8 cellular contexts compared by ENCODE assay signal in the genomic region with DNA sequence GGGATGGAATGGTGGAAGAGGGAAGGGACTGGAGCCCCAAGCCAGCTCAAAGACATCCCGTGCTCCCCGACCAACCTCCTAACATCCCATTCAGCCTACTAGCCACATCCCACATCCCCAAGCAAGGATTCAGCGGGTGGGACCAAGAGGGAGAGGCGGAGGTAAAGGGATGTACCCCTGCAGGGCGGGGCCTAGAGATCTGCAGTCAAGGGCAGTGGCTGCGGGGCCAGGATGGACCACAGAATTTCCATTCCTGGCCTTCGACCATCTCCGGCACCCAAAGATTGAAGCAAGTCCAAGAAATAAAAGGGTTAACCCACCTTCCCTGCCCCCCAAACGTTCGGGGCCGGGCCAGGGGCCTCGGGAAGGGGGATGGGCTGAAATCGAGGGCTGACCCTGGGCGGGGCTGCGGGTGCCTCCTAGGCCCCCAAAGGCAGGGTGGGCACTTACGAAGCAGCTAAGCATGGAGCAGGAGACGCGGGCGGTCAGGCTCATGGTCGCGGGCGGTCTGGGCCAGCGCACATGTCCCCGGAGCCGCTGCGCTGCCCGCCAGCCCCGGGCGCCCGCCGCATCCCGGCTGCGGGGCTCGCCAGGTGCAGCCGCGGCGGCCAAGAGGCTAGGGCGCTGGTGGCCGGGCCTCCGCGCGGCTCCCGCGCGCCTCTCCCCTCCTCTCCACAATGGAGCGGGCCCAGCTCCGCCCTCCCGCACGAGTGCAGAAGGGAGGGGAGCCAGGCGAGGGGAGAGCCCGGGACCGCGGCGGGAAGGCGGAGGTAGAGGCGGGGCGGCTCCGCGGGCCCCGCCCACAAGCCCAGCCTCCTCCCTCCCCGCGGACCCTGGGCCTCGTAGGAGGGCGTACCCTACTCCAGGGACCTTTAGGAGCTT. TPM values are rescaled to one million over a fixed set of nuclear protein-coding genes. Genes with fewer than 3 reads are reported as not detected.
DNase-seq lines count a peak whose midpoint lies in the region; ATAC-seq, FAIRE-seq and TF ChIP-seq lines count a peak whose summit lies in the region.

A gene (minus strand): TSS at position 726 of the 882 bp plus-strand sequence. CDS start 231 bp downstream, at position 495.

- DNase-seq in BJ (ENCODE audit: low read depth) = no peak
- peak; percentile 87 to 91 for DNase-seq in HAP-1 (ENCODE audit: low spot score in 2 of 2)
- peak; percentile 78 for DNase-seq in NCI-H2196 treated with DMSO at 0.1 percent for 48 hours (lab: John Stamatoyannopoulos, UW; ENCODE audit: unreplicated experiment)
- DNase-seq in activated B cell treated with CpG ODN at 0.5 μM for 24 hours = peak; percentile 71
- peak; percentile 60 to 79 for DNase-seq in cardiac fibroblast (ENCODE audit: low read depth in 2 of 2)
- peak; percentile 72 to 74 (median 73) for DNase-seq in immature natural killer cell
- peak; percentile 87 for DNase-seq in small intestine

- peaks cover 19% of the 10 kb centered on the region for H3K4me1 ChIP-seq in HAP-1
- H3K4me1 ChIP-seq in small intestine (ENCODE audit: control insufficient read depth in 2 of 2, insufficient read depth in 1 of 2, low read depth in 1 of 2, low read length in 1 of 2) = peaks cover 0 to 17% of the 10 kb centered on the region in 2 donors

- H3K4me1 Mint-ChIP-seq in activated B cell treated with CpG ODN at 0.5 μM for 24 hours = peaks cover 75% of the 10 kb centered on the region
- peaks cover 60 to 63% of the 10 kb centered on the region in 2 donors for H3K4me1 Mint-ChIP-seq in immature natural killer cell

- H3K27me3 ChIP-seq in BJ (ENCODE audit: control insufficient read depth, insufficient read depth, low read length) (no peaks in the 10 kb centered on the region), HAP-1 (ENCODE audit: low read depth) (no peaks in the 10 kb centered on the region), small intestine (ENCODE audit: control insufficient read depth in 2 of 2, insufficient read depth in 2 of 2, low read length in 2 of 2) (no peaks in the 10 kb centered on the region)

- in situ Hi-C loops in HAP-1 (cut with MboI; ENCODE audit: low sequenced_read_pairs) = no loop called here

- no peaks in the 10 kb centered on the region for H3K27me3 Mint-ChIP-seq in activated B cell treated with CpG ODN at 0.5 μM for 24 hours
- H3K27me3 Mint-ChIP-seq in immature natural killer cell (ENCODE audit: low read depth in 3 of 3) = peaks cover 11 to 26% (median 22%) of the 10 kb centered on the region in 3 donors

- FAIRE-seq in small intestine (lab: Jason Lieb, UNC) = no peak

- H3K4me3 Mint-ChIP-seq in activated B cell treated with CpG ODN at 0.5 μM for 24 hours (peak within 1 kb of the TSS; percentile 93), immature natural killer cell (peak within 1 kb of the TSS; percentile 84 to 94 (median 88))

- WGBS in small intestine, 3 donors = 0% methylated on average over 30 to 64 of the region's 64 CpGs

- H3K27ac ChIP-seq in small intestine (ENCODE audit: low read depth in 1 of 2, low read length in 1 of 2) = peak within 1 kb of the TSS; percentile 59 to 82

- intact Hi-C loops in activated B cell treated with CpG ODN at 0.5 μM for 24 hours (cut with micrococcal nuclease) = loop anchor here (1.0 to 10.0 kb wide), 5 partner anchors 9 to 1429 kb away; a partner anchor contains a TSS

- CTCF ChIA-PET in BJ (lab: Yijun Ruan, JAX) = interaction anchor here (0.6 kb wide), 1 partner anchor 989 kb away, joined by 3 read pairs; no protein-coding TSS in a partner anchor
- CTCF ChIA-PET in activated B cell treated with CpG ODN at 0.5 μM for 24 hours (lab: Charles Lee) = interaction anchor here (0.9 to 2.0 kb wide), 6 partner anchors 26 to 490 kb away, joined by 4 to 6 read pairs (median 4); a partner anchor contains a TSS

- no peaks in the 10 kb centered on the region for H3K9me3 Mint-ChIP-seq in activated B cell treated with CpG ODN at 0.5 μM for 24 hours
- H3K9me3 Mint-ChIP-seq in immature natural killer cell = no peaks in the 10 kb centered on the region

- H3K36me3 ChIP-seq in BJ (ENCODE audit: control insufficient read depth, insufficient read depth, low read length) (peaks cover 6% of the 10 kb centered on the region), HAP-1 (replicated peaks) (peaks cover 26% of the 10 kb centered on the region), small intestine (ENCODE audit: control insufficient read depth in 2 of 2, insufficient read depth in 2 of 2, low read length in 2 of 2) (peaks cover 16 to 18% of the 10 kb centered on the region in 2 donors)

- ATAC-seq in activated B cell treated with CpG ODN at 0.5 μM for 24 hours (ENCODE audit: low read depth) = peak; percentile 8
- no peak for ATAC-seq in GM18907 (IDR thresholded peaks at IDR 0.05; ENCODE audit: unreplicated experiment)

- H3K27ac Mint-ChIP-seq in activated B cell treated with CpG ODN at 0.5 μM for 24 hours (peak within 1 kb of the TSS; percentile 83), immature natural killer cell (peak within 1 kb of the TSS; percentile 74 to 96 (median 90))

- POLR2A ChIA-PET in BJ (lab: Charles Lee) = interaction anchor here (0.6 kb wide), 1 partner anchor 8 kb away, joined by 3 read pairs; no protein-coding TSS in a partner anchor
- POLR2A ChIA-PET in activated B cell treated with CpG ODN at 0.5 μM for 24 hours (lab: Charles Lee) = interaction anchor here (0.5 to 9.0 kb wide), 17 partner anchors 9 to 1016 kb away, joined by 3 to 214 read pairs (median 6); a partner anchor contains a TSS

- no peak for TF ChIP-seq CTCF in BJ (IDR thresholded peaks at IDR 0.05; ENCODE audit: insufficient read depth, low read depth, low read length)
- no peak for TF ChIP-seq CTCF in activated B cell treated with CpG ODN at 0.5 μM for 24 hours (IDR thresholded peaks at IDR 0.05)
- TF ChIP-seq CTCF in cardiac fibroblast (IDR thresholded peaks at IDR 0.05; ENCODE audit: low read depth, low read length) = no peak

- H3K36me3 Mint-ChIP-seq in activated B cell treated with CpG ODN at 0.5 μM for 24 hours (ENCODE audit: low read depth) = peaks cover 50% of the 10 kb centered on the region
- peaks cover 13 to 28% (median 18%) of the 10 kb centered on the region in 3 donors for H3K36me3 Mint-ChIP-seq in immature natural killer cell

- no peaks in the 10 kb centered on the region for H3K9me3 ChIP-seq in HAP-1
- H3K9me3 ChIP-seq in small intestine (ENCODE audit: control insufficient read depth, low read depth) = no peaks in the 10 kb centered on the region

- peak within 1 kb of the TSS; percentile 56 for H3K4me3 ChIP-seq in BJ (ENCODE audit: low read depth, low read length)
- peak within 1 kb of the TSS; percentile 61 for H3K4me3 ChIP-seq in HAP-1
- H3K4me3 ChIP-seq in cardiac fibroblast (replicated peaks in 1 of 2; ENCODE audit: low read depth in 2 of 2, low read length in 2 of 2) = peak within 1 kb of the TSS; percentile 78 to 93
- H3K4me3 ChIP-seq in small intestine (ENCODE audit: low read depth in 1 of 2, low read length in 2 of 2) = peak within 1 kb of the TSS; percentile 67 to 78

RNA-seq across cellular contexts. Expression of the gene that starts here (rescaled TPM):
- polyA plus RNA-seq in BJ (2011; rRNA removed) (19.5 and 35.2 TPM in 2 replicates), immature natural killer cell (10 to 100 TPM in 2 of 3 donors, 1 to 10 TPM in 1; 9.3 to 24.2 (median 20.5) TPM), small intestine (10 to 100 TPM; 15.4 to 25.7 (median 15.4) TPM)
- 75.9 and 96.9 TPM in 2 replicates for polyA minus RNA-seq in BJ (2011; rRNA and poly(A)+ RNA removed)
- 109 and 112 TPM in 2 replicates for total RNA-seq in activated B cell treated with CpG ODN at 0.5 μM for 24 hours
